16 cellular contexts compared by ENCODE assay signal in the genomic region with DNA sequence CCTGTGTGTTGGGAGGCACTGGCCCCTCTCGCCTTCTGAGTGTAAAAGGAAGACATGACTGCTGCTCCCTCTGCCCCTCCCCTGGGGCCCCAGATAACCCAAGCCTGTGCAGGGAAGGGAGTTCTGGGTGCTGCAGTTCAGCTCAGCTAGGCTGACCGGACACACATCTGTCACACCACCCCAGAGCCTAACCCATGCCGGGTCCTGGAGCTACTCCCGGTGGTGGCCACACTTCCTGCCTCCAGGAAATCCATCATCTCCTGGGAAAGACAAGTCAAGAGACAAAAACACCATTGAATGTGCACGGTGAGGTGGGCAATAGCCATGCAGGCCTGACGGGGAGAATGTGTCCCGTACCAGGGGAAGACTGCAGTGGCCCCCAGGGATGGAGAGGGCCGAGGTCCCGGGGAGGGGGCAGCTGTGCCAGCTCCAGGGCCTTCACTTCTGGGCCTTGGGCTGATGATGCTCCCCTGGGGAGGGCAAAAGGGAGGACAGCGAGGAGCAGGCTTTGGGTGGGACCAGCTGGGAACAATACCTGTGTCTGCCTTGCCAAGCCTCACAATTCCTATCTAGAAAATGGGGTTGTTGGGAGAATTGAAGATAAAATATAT.
DNase-seq lines count a peak whose midpoint lies in the region; ATAC-seq, FAIRE-seq and TF ChIP-seq lines count a peak whose summit lies in the region.
"Had no signal": no experiment of that assay in that cellular context is flagged by ENCODE, and none has a peak within 500 bp of the region (broad histone marks: within the 10 kb centered on the region; RNA-seq: fewer than 3 reads in every experiment).

No MANE protein-coding gene starts in this region.

- peak; percentile 35 for FAIRE-seq in endothelial cell of umbilical vein (lab: Jason Lieb, UNC)
- FAIRE-seq: islet of Langerhans, pancreas had no signal

- H3K36me3 ChIP-seq in endothelial cell of umbilical vein (ENCODE audit: control insufficient read depth in 2 of 2, extremely low read depth in 1 of 2, insufficient read depth in 2 of 2, low read length in 2 of 2): no peaks in the 10 kb centered on the region
- H3K36me3 ChIP-seq: BE2C, HAP-1, pancreas had no signal

- CTCF ChIA-PET in endothelial cell of umbilical vein (lab: Charles Lee): interaction anchor here (1.0 to 13.7 kb wide), 13 partner anchors 10 to 731 kb away, joined by 3 to 251 read pairs (median 4); a partner anchor contains a TSS

- H3K27ac Mint-ChIP-seq in activated T-helper 17 cell treated with anti-CD3 and anti-CD28 coated beads, Interleukin-2, amount 50 U/mL, for 72 hours: no peak overlapping the region
- H3K27ac Mint-ChIP-seq: activated T-helper 2 cell treated with anti-CD3 and anti-CD28 coated beads, Interferon-gamma antibody, Interleukin-2, Interleukin-4, amounts not matched to agents 10 μg/mL and 5 μg/mL and 100 μg/mL, durations not matched to agents 14 hours and 24 hours and 36 hours; mesothelial cell of epicardium; stimulated activated naive CD8-positive, alpha-beta T cell treated with anti-CD3 and anti-CD28 coated beads, Interleukin-15, Interleukin-2, amounts not matched to agents 100 ng/mL and 50 ng/mL, for 24 hours had no signal

- no peak overlapping the region for H3K4me3 ChIP-seq in endothelial cell of umbilical vein (replicated peaks in 1 of 3; ENCODE audit: insufficient read depth in 1 of 3, low read depth in 1 of 3, low read length in 3 of 3)
- no peak overlapping the region for H3K4me3 ChIP-seq in dorsolateral prefrontal cortex
- H3K4me3 ChIP-seq: HAP-1, pancreas had no signal

- H3K4me1 Mint-ChIP-seq in activated T-helper 17 cell treated with anti-CD3 and anti-CD28 coated beads, Interleukin-2, amount 50 U/mL, for 72 hours: no peaks in the 10 kb centered on the region

- H3K4me2 ChIP-seq in endothelial cell of umbilical vein (ENCODE audit: insufficient read depth, low read length): no peak overlapping the region

- no peak overlapping the region for H2AFZ ChIP-seq in endothelial cell of umbilical vein (ENCODE audit: low read depth, low read length)

- no peaks in the 10 kb centered on the region for H3K79me2 ChIP-seq in endothelial cell of umbilical vein (ENCODE audit: control insufficient read depth, insufficient read depth, low read length)

- peaks cover 11% of the 10 kb centered on the region for H3K27me3 Mint-ChIP-seq in activated T-helper 17 cell treated with anti-CD3 and anti-CD28 coated beads, Interleukin-2, amount 50 U/mL, for 72 hours

- no peak overlapping the region for H3K9ac ChIP-seq in endothelial cell of umbilical vein (replicated peaks; ENCODE audit: extremely low read depth, insufficient read depth, low read length)

- no peaks in the 10 kb centered on the region for H3K9me3 Mint-ChIP-seq in activated T-helper 17 cell treated with anti-CD3 and anti-CD28 coated beads, Interleukin-2, amount 50 U/mL, for 72 hours
- H3K9me3 Mint-ChIP-seq: activated T-helper 2 cell treated with anti-CD3 and anti-CD28 coated beads, Interferon-gamma antibody, Interleukin-2, Interleukin-4, amounts not matched to agents 10 μg/mL and 5 μg/mL and 100 μg/mL, durations not matched to agents 14 hours and 24 hours and 36 hours; mesothelial cell of epicardium; stimulated activated naive CD8-positive, alpha-beta T cell treated with anti-CD3 and anti-CD28 coated beads, Interleukin-15, Interleukin-2, amounts not matched to agents 100 ng/mL and 50 ng/mL, for 24 hours had no signal

- H3K9me1 ChIP-seq in endothelial cell of umbilical vein (replicated peaks; ENCODE audit: control insufficient read depth, extremely low read depth, insufficient read depth, low read length): no peaks in the 10 kb centered on the region

- H3K4me3 Mint-ChIP-seq in activated T-helper 17 cell treated with anti-CD3 and anti-CD28 coated beads, Interleukin-2, amount 50 U/mL, for 72 hours: no peak overlapping the region
- H3K4me3 Mint-ChIP-seq: mesothelial cell of epicardium; stimulated activated naive CD8-positive, alpha-beta T cell treated with anti-CD3 and anti-CD28 coated beads, Interleukin-15, Interleukin-2, amounts not matched to agents 100 ng/mL and 50 ng/mL, for 24 hours had no signal

- ATAC-seq in activated T-helper 17 cell treated with anti-CD3 and anti-CD28 coated beads, Interleukin-2, amount 50 U/mL, for 72 hours (replicated peaks): no peak
- no peak for ATAC-seq in activated CD4-positive, CD25-positive, alpha-beta regulatory T cell treated with anti-CD3 and anti-CD28 coated beads, Interleukin-2, amount 50 U/mL, for 24 hours

- H4K20me1 ChIP-seq in endothelial cell of umbilical vein (replicated peaks; ENCODE audit: control insufficient read depth, extremely low read depth, insufficient read depth, low read length): no peaks in the 10 kb centered on the region

- H3K27ac ChIP-seq in C4-2B (peak overlapping the region; percentile 1; the same call in 1 of the 2 replicates), endothelial cell of umbilical vein (ENCODE audit: insufficient read depth, low read depth, low read length) (no peak overlapping the region), dorsolateral prefrontal cortex (peak overlapping the region in 3 of 59 donors; percentile 17 to 68 (median 29))
- H3K27ac ChIP-seq: pancreas had no signal

- POLR2A ChIA-PET in endothelial cell of umbilical vein (lab: Charles Lee): interaction anchor here (0.6 to 1.1 kb wide), 4 partner anchors 157 to 574 kb away, joined by 3 to 4 read pairs (median 3); a partner anchor contains a TSS

- TF ChIP-seq POLR2A in endothelial cell of umbilical vein (IDR thresholded peaks at IDR 0.05; ENCODE audit: low read depth, low read length): no peak

- no peaks in the 10 kb centered on the region for H3K9me3 ChIP-seq in endothelial cell of umbilical vein (replicated peaks; ENCODE audit: control insufficient read depth, insufficient read depth, low read length)
- H3K9me3 ChIP-seq: BE2C, HAP-1, pancreas had no signal

- H3K27me3 ChIP-seq in endothelial cell of umbilical vein (ENCODE audit: control insufficient read depth in 2 of 2, insufficient read depth in 2 of 2, low read length in 2 of 2) (peaks cover 9% of the 10 kb centered on the region in 2 experiments), dorsolateral prefrontal cortex (peaks cover 0 to 8% (median 0%) of the 10 kb centered on the region in 45 donors)
- H3K27me3 ChIP-seq: BE2C, pancreas had no signal

- H3K36me3 Mint-ChIP-seq in activated T-helper 17 cell treated with anti-CD3 and anti-CD28 coated beads, Interleukin-2, amount 50 U/mL, for 72 hours (ENCODE audit: low read depth): no peaks in the 10 kb centered on the region
- H3K36me3 Mint-ChIP-seq: mesothelial cell of epicardium had no signal

- DNase-seq in A172 (ENCODE audit: low spot score) (peak; percentile 49), OCI-M1 (lab: John Stamatoyannopoulos, UW) (peak; percentile 38), endothelial cell of umbilical vein (ENCODE audit: low read depth, low spot score) (no peak), GDM1 (lab: John Stamatoyannopoulos, UW) (no peak), dorsolateral prefrontal cortex (no peak)
- DNase-seq: activated CD4-positive, CD25-positive, alpha-beta regulatory T cell treated with anti-CD3 and anti-CD28 coated beads, Interleukin-2, amount 50 U/mL, for 72 hours; pancreas had no signal

- intact Hi-C loops in endothelial cell of umbilical vein (cut with micrococcal nuclease) (loop anchor here (2.0 to 5.0 kb wide), 3 partner anchors 117 to 207 kb away; no protein-coding TSS in a partner anchor), dorsolateral prefrontal cortex (cut with DNase I) (loop anchor here in 1 of 2 donors (2.0 kb wide), 1 partner anchor 380 kb away; no protein-coding TSS in a partner anchor)

- H3K4me1 ChIP-seq in endothelial cell of umbilical vein (ENCODE audit: control insufficient read depth, extremely low read depth, insufficient read depth, low read length): peaks cover 4% of the 10 kb centered on the region
- H3K4me1 ChIP-seq: BE2C, pancreas had no signal

- no TSS peak for BruUV-seq in endothelial cell of umbilical vein (replicated peaks; lab: Mats Ljungman, UMichigan)

- dilution Hi-C loops in endothelial cell of umbilical vein (cut with MboI; ENCODE audit: extremely low pct_ligation_motif_present, low sequenced_read_pairs): no loop called here

- no peak for TF ChIP-seq CTCF in C4-2B (conservative IDR thresholded peaks at IDR 0.05)
- TF ChIP-seq CTCF in endothelial cell of umbilical vein (IDR thresholded peaks at IDR 0.05; ENCODE audit: extremely low read depth in 1 of 2, insufficient read depth in 1 of 2, low read depth in 1 of 2, low read length in 2 of 2): no peak
- TF ChIP-seq CTCF in dorsolateral prefrontal cortex (IDR thresholded peaks at IDR 0.05 in 54 of 56, conservative IDR thresholded peaks at IDR 0.05 in 2 of 56; ENCODE audit: low read depth in 1 of 56, partially characterized antibody in 56 of 56): no peak

TF ChIP-seq in endothelial cell of umbilical vein, 7 proteins besides CTCF, POLR2A, EP300 and RAD21:
- TF ChIP-seq POLR2AphosphoS5 (IDR thresholded peaks at IDR 0.05; ENCODE audit: insufficient read depth, low read depth, low read length) (no peak), JUN (IDR thresholded peaks at IDR 0.05; ENCODE audit: borderline replicate concordance, insufficient read depth, insufficient read length, low read depth) (no peak), EZH2 (IDR thresholded peaks at IDR 0.05; ENCODE audit: borderline replicate concordance, low read depth, low read length, severe bottlenecking) (no peak)
- TF ChIP-seq, protein P1, sequence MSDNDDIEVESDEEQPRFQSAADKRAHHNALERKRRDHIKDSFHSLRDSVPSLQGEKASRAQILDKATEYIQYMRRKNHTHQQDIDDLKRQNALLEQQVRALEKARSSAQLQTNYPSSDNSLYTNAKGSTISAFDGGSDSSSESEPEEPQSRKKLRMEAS (IDR thresholded peaks at IDR 0.05; ENCODE audit: insufficient read depth, insufficient read length): no peak

Comparison
In these comparisons a context has a peak if more than half of its experiments do, and no peak if none do; other contexts are left out.
1. DNase-seq: peak in A172 (single experiment) and OCI-M1 (single experiment); none in endothelial cell of umbilical vein (single experiment), GDM1 (single experiment) and dorsolateral prefrontal cortex (0 of 10).